Comparison of ENCODE assay signal across 12 cellular contexts in the genomic region with DNA sequence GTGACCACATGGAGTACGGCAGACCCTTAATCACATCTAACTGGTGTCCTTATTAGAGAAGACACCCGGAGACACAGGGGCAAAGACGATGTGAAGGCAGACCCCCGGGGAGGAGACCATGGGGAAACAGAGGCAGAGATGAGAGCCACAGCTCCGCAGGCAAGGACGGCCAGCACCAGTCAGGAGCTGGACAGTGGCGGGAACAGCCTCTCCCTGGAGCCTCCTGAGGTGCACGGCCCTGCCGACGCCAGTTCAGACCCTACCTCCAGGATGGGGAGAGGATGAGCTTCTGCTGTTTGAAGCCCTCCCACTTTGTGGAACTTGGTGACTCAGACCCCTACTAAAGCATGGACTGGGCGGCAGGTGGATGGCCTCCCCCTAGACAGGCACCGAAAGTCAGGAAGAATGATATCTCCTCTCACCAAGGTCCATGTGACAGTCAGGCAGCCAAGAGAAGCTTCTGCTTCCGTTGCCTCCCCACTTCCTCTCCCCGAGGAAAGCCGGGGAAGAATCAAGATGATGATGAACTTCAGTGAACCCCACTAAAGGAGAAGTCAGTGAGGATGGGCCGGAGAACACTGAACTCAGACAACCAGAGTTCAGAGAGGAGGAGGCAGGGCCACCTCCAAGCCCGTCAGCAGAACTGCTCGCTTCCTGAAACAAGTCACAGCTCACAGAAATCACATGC. TPM values are rescaled to one million over a fixed set of nuclear protein-coding genes. Genes with fewer than 3 reads are reported as not detected.
DNase-seq lines count a peak whose midpoint lies in the region; FAIRE-seq and TF ChIP-seq lines count a peak whose summit lies in the region.
"Had no signal": no experiment of that assay in that cellular context is flagged by ENCODE, and none has a peak within 500 bp of the region (broad histone marks: within the 10 kb centered on the region; RNA-seq: fewer than 3 reads in every experiment).

No MANE protein-coding gene starts in this region.

- H2AFZ ChIP-seq in H1 (ENCODE audit: low read length), result no peak overlapping the region
- H2AFZ ChIP-seq: PC-9 had no signal

- no peak overlapping the region for H3K23ac ChIP-seq in H1 (ENCODE audit: insufficient read length)

- TF ChIP-seq CTCF in GM10248 (IDR thresholded peaks at IDR 0.05; ENCODE audit: control extremely low read depth, extremely low read depth, low read depth, missing control alignments) (no peak), H1 (IDR thresholded peaks at IDR 0.05; ENCODE audit: control extremely low read depth in 1 of 3, insufficient read depth in 1 of 3, low read depth in 1 of 3, low read length in 3 of 3) (no peak)

- no peak overlapping the region for H3K4me3 ChIP-seq in H1 (ENCODE audit: extremely low read depth in 1 of 4, insufficient read depth in 2 of 4, low read depth in 3 of 4, low read length in 4 of 4)
- H3K4me3 ChIP-seq: PC-9 had no signal

- no peak overlapping the region for H4K5ac ChIP-seq in H1 (ENCODE audit: insufficient read length, low read depth, low read length)

- H3K27me3 ChIP-seq in H1 (replicated peaks in 1 of 4; ENCODE audit: control insufficient read depth in 3 of 4, extremely low read depth in 1 of 4, insufficient read depth in 3 of 4, low read length in 3 of 4), result no peaks in the 10 kb centered on the region

- DNase-seq in GM10248 (ENCODE audit: extremely low spot score), result peak; percentile 45
- DNase-seq in MV-4-11 (lab: John Stamatoyannopoulos, UW), result peak; percentile 99
- no peak for DNase-seq in H1 (ENCODE audit: low read depth in 1 of 2, low spot score in 2 of 2)
- DNase-seq in pons (ENCODE audit: low spot score), result peak; percentile 92
- DNase-seq in occipital lobe (lab: John Stamatoyannopoulos, UW), result no peak
- DNase-seq in stimulated activated naive CD4-positive, alpha-beta T cell (lab: John Stamatoyannopoulos, UW), result no peak
- DNase-seq in HPDE6-E6E7 (ENCODE audit: extremely low spot score), result no peak
- DNase-seq in activated CD4-positive, CD25-positive, alpha-beta regulatory T cell treated with anti-CD3 and anti-CD28 coated beads, Interleukin-2, amount 50 U/mL, for 72 hours, result no peak
- DNase-seq: activated CD4-positive, alpha-beta memory T cell treated with anti-CD3 and anti-CD28 coated beads for 36 hours; DMS153; PC-9 had no signal

- H2AK5ac ChIP-seq in H1 (ENCODE audit: low read depth, low read length), result no peak overlapping the region; the same call in 1 of the 2 replicates

- TF ChIP-seq EP300 in H1 (IDR thresholded peaks at IDR 0.05; ENCODE audit: borderline replicate concordance in 1 of 2, low read depth in 2 of 2, low read length in 2 of 2), result no peak

- peaks cover 0 to 4% of the 10 kb centered on the region in 2 experiments for H4K20me1 ChIP-seq in H1 (replicated peaks in 1 of 2; ENCODE audit: control insufficient read depth in 1 of 2, insufficient read depth in 2 of 2, low read length in 2 of 2)

- H2BK12ac ChIP-seq in H1 (ENCODE audit: low read depth, low read length), result no peak overlapping the region

- no peak for FAIRE-seq in H1 (lab: Jason Lieb, UNC)
- FAIRE-seq: urothelium cell line had no signal

- no peaks in the 10 kb centered on the region for H3K9me3 ChIP-seq in H1 (ENCODE audit: insufficient read depth in 2 of 2, low read depth in 1 of 2, low read length in 1 of 2)

- H3K23me2 ChIP-seq in H1 (ENCODE audit: low read depth, low read length), result no peaks in the 10 kb centered on the region

- no peak overlapping the region for H2BK5ac ChIP-seq in H1 (ENCODE audit: low read depth, low read length)

- H4K8ac ChIP-seq in H1 (ENCODE audit: extremely low read depth, insufficient read depth, low read length), result peak overlapping the region; percentile 14; the same call in 1 of the 2 replicates

- no peak overlapping the region for H3K4me2 ChIP-seq in H1 (ENCODE audit: insufficient read depth in 1 of 2, low read depth in 2 of 2, low read length in 2 of 2)
- H3K4me2 ChIP-seq: PC-9 had no signal

- H3K36me3 ChIP-seq in H1 (ENCODE audit: control insufficient read depth in 2 of 4, insufficient read depth in 4 of 4, low read length in 3 of 4), result no peaks in the 10 kb centered on the region

- H3K56ac ChIP-seq in H1 (replicated peaks; ENCODE audit: insufficient read length, low read depth, low read length), result no peak overlapping the region

- WGBS in H1 (ENCODE audit: extremely low coverage in 1 of 2, insufficient coverage in 1 of 2, insufficient read length in 1 of 2, insufficient replicate concordance in 2 of 2, low coverage in 1 of 2, low lambda C conversion rate in 2 of 2, missing lambda C conversion rate in 1 of 2), 2 experiments, result 95% methylated on average over 18 of the region's 18 CpGs; no CpG with 5 or more reads in 1 of the 2 experiments

- H3K4ac ChIP-seq in H1 (replicated peaks; ENCODE audit: insufficient read length, low read depth, low read length), result no peak overlapping the region

- no peak overlapping the region for H3K14ac ChIP-seq in H1 (ENCODE audit: insufficient read length)

- H3K27ac ChIP-seq in H1 (ENCODE audit: low read depth, low read length), result no peak overlapping the region
- H3K27ac ChIP-seq: PC-9 had no signal

- peaks cover 0 to 10% of the 10 kb centered on the region in 2 experiments; a peak in 1 of 4 replicates for H3K79me2 ChIP-seq in H1 (ENCODE audit: control insufficient read depth in 1 of 2, insufficient read depth in 2 of 2, low read length in 2 of 2)

- CTCF ChIA-PET in GM10248 (lab: Yijun Ruan, JAX) (interaction anchor here (1.2 to 1.4 kb wide), 2 partner anchors 10 to 16 kb away, joined by 3 to 4 read pairs; no protein-coding TSS in a partner anchor), H1 (lab: Charles Lee; ENCODE audit: partially characterized antibody) (interaction anchor here (0.6 to 1.3 kb wide), 5 partner anchors 12 to 109 kb away, joined by 3 to 6 read pairs (median 3); no protein-coding TSS in a partner anchor)

- H2BK15ac ChIP-seq in H1 (ENCODE audit: low read length), result no peak overlapping the region

- no peak for TF ChIP-seq POLR2A in H1 (IDR thresholded peaks at IDR 0.05; ENCODE audit: control extremely low read depth in 1 of 2, low read depth in 2 of 2, low read length in 2 of 2)

- no peak overlapping the region for H2BK20ac ChIP-seq in H1 (ENCODE audit: low read length)

- H3K4me1 ChIP-seq in H1 (replicated peaks in 1 of 4; ENCODE audit: control insufficient read depth in 3 of 4, insufficient read depth in 4 of 4, low read length in 3 of 4), result peaks cover 0 to 8% (median 7%) of the 10 kb centered on the region in 4 experiments; a peak in 5 of 7 replicates

- TF ChIP-seq RAD21 in H1 (IDR thresholded peaks at IDR 0.05 in 1 of 2, conservative IDR thresholded peaks at IDR 0.05 in 1 of 2; ENCODE audit: low read depth in 2 of 2, low read length in 2 of 2), result no peak

- no peak overlapping the region for H3K18ac ChIP-seq in H1 (ENCODE audit: extremely low read depth, low read length)

- 0 out of 2 replicates have a peak, but pooled peaks cover 5% of the 10 kb centered on the region for H3K79me1 ChIP-seq in H1 (ENCODE audit: low read depth, low read length)

- H2BK120ac ChIP-seq in H1 (replicated peaks; ENCODE audit: low read depth, low read length), result no peak overlapping the region

- no peak overlapping the region for H3K9ac ChIP-seq in H1 (replicated peaks in 1 of 4; ENCODE audit: extremely low read depth in 1 of 4, low read depth in 3 of 4, low read length in 3 of 4)

- POLR2A ChIA-PET in GM10248 (lab: Yijun Ruan, JAX) (interaction anchor here (0.6 kb wide), 1 partner anchor 10 kb away, joined by 7 read pairs; no protein-coding TSS in a partner anchor), H1 (lab: Charles Lee; ENCODE audit: partially characterized antibody) (interaction anchor here (0.9 to 1.8 kb wide), 2 partner anchors 11 to 18 kb away, joined by 3 to 4 read pairs; no protein-coding TSS in a partner anchor)

- no peak overlapping the region for H4K91ac ChIP-seq in H1 (replicated peaks; ENCODE audit: insufficient read length, low read length)

TF ChIP-seq in H1, 55 proteins besides CTCF, POLR2A, EP300 and RAD21:
- no peak for TF ChIP-seq CBX8 (IDR thresholded peaks at IDR 0.05; ENCODE audit: borderline replicate concordance, low read depth, low read length)
- no peak for TF ChIP-seq PHF8 (conservative IDR thresholded peaks at IDR 0.05; ENCODE audit: low read depth, low read length)
- TF ChIP-seq CEBPB (IDR thresholded peaks at IDR 0.05; ENCODE audit: low read depth, low read length), result no peak
- TF ChIP-seq EGR1 (IDR thresholded peaks at IDR 0.05; ENCODE audit: borderline replicate concordance, low read depth, low read length), result no peak
- no peak for TF ChIP-seq HDAC6 (IDR thresholded peaks at IDR 0.05; ENCODE audit: low read depth, low read length)
- TF ChIP-seq JUND (IDR thresholded peaks at IDR 0.05; ENCODE audit: low read length), result no peak
- TF ChIP-seq, protein P1, sequence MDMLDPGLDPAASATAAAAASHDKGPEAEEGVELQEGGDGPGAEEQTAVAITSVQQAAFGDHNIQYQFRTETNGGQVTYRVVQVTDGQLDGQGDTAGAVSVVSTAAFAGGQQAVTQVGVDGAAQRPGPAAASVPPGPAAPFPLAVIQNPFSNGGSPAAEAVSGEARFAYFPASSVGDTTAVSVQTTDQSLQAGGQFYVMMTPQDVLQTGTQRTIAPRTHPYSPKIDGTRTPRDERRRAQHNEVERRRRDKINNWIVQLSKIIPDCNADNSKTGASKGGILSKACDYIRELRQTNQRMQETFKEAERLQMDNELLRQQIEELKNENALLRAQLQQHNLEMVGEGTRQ (IDR thresholded peaks at IDR 0.05; ENCODE audit: low read length), result no peak
- no peak for TF ChIP-seq SIRT6 (IDR thresholded peaks at IDR 0.05; ENCODE audit: low read length)

RNA-seq across cellular contexts. Expression of a gene that starts 25.4 kb away (rescaled TPM):
- 24.7 and 27.9 TPM in 2 replicates for total RNA-seq in H1 (2021; fragmentation: NEBNext Ultra II Directional; extraction: Animal tissue kit (Norgen Biotek cat#: 25700))
- polyA plus RNA-seq in H1 (2011; rRNA removed), result 14.8 and 21.5 TPM in 2 replicates
- polyA plus RNA-seq in H1 (2011; cell fraction: cytosol; rRNA removed), result 23.6 TPM
- 14.3 TPM for polyA plus RNA-seq in H1 (2011; cell fraction: nucleus; rRNA removed)
- polyA plus RNA-seq in H1 (2012, experiment 1 of 2), result 17.1 to 20.8 TPM (median 17.7 TPM) in 4 replicates
- polyA plus RNA-seq in H1 (2012, experiment 2 of 2), result 24.0 TPM
- 16.4 TPM for polyA plus RNA-seq in H1 (2013, experiment 1 of 2)
- polyA plus RNA-seq in H1 (2013, experiment 2 of 2), result 16.1 TPM
- 8.5 and 11.9 TPM in 2 replicates for polyA minus RNA-seq in H1 (2011; rRNA and poly(A)+ RNA removed)
- 11.2 TPM for polyA minus RNA-seq in H1 (2011; cell fraction: cytosol; rRNA and poly(A)+ RNA removed)
- 4.9 TPM for polyA minus RNA-seq in H1 (2011; cell fraction: nucleus; rRNA and poly(A)+ RNA removed)
- 2.5 TPM for total RNA-seq in occipital lobe

Comparison
In these comparisons a context has a peak if more than half of its experiments do, and no peak if none do; other contexts are left out.
1. DNase-seq: peak in GM10248 (single experiment), MV-4-11 (single experiment) and pons (single experiment); none in H1 (0 of 2), occipital lobe (single experiment), stimulated activated naive CD4-positive, alpha-beta T cell (0 of 6), HPDE6-E6E7 (single experiment) and activated CD4-positive, CD25-positive, alpha-beta regulatory T cell treated with anti-CD3 and anti-CD28 coated beads, Interleukin-2, amount 50 U/mL, for 72 hours (single experiment).